Comparison of ENCODE assay signal across 1 cellular context in the genomic region with DNA sequence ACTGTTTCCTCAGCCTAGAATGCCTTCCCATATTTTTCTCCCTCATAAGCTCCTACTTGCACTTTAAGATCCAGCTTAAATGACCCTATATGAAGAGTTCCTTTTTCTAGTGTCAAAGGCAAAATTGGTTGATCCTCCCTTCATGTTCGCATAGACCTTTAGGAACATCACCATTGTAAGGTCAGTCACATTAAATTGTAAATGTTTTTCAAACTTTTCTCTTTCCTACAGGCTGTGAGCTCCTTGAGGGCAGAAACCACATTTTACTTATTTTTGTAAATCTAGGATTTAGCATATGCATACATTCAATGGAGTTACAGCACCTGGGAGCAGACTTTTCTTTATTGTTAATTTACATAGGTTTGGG.
TF ChIP-seq lines count a peak whose summit lies in the region.

No MANE protein-coding gene starts in this region.

TF ChIP-seq in IMR-90, 13 proteins besides CTCF, POLR2A, EP300 and RAD21:
- no peak for TF ChIP-seq BHLHE40 (IDR thresholded peaks at IDR 0.05; ENCODE audit: low read depth, low read length)
- no peak for TF ChIP-seq MAZ (IDR thresholded peaks at IDR 0.05; ENCODE audit: borderline replicate concordance, low read depth, low read length)
- TF ChIP-seq MAFK (IDR thresholded peaks at IDR 0.05; ENCODE audit: low read depth, low read length) = no peak
- no peak; the same call in 1 of the 2 replicates for TF ChIP-seq FOS (IDR thresholded peaks at IDR 0.05; ENCODE audit: low read depth, low read length)
- no peak for TF ChIP-seq USF2 (IDR thresholded peaks at IDR 0.05; ENCODE audit: low read depth, low read length)
- no peak for TF ChIP-seq SMC3 (IDR thresholded peaks at IDR 0.05; ENCODE audit: low read depth, low read length)
